Comparison of ENCODE assay signal across 8 cellular contexts in the genomic region with DNA sequence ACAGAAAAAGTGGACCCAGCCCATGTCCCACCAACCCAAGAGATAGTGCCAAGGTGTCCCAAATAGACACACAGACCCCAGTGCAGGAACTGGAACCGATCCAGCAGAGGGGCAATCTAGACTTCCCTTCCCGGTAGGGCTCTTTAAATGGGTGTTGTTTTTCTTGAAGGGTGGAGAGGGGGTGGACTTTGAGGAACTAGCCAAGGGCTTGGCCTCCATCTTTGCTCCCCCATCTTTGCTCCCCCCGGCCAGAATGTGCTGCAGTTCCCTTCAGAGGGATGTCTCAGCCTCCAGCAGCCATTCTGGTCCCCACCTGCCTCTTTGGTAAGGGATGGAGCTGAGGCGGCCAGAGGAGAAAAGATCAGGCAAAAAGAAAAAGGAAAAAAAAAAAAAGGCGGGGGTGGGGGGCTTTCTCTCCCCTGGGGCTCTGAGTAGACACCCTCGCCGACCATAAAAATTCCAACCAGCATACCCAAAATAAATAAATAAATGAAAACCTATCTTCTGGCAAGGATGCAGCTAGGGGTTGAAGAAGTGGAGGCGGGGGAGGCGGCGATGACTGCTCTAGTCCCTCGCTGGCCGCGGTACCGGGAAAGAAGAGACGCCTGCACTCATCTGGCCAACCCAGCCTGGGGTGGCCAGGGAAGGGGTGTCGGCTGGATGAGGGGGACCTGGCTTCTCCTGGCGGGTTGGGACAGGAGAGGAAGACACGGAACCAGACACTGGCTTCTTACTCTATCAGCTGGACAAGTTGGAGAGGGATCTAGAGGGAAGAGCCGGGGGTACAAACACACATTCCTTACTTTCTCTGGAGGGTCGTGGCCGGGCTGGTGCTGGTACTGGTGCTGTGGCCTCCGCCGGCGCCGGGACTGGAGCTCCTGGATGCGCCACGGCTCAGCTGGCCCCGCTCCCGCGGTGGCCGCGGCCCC. TPM values are rescaled to one million over a fixed set of nuclear protein-coding genes. Genes with fewer than 3 reads are reported as not detected.
DNase-seq lines count a peak whose midpoint lies in the region; ATAC-seq and TF ChIP-seq lines count a peak whose summit lies in the region.

No MANE protein-coding gene starts in this region.

- CTCF ChIA-PET in CD8-positive, alpha-beta T cell (lab: Charles Lee): interaction anchor here (0.6 to 3.9 kb wide), 7 partner anchors 8 to 162 kb away, joined by 3 to 36 read pairs (median 6); no protein-coding TSS in a partner anchor
- CTCF ChIA-PET in PC-3 (lab: Charles Lee): interaction anchor here (0.6 kb wide), 1 partner anchor 27 kb away, joined by 3 read pairs; no protein-coding TSS in a partner anchor

- peak overlapping the region; percentile 53 for H3K4me3 ChIP-seq in CD8-positive, alpha-beta T cell (ENCODE audit: low read depth, low read length)
- H3K4me3 ChIP-seq in PC-3 (ENCODE audit: low read length) (peak overlapping the region; percentile 83), esophagus muscularis mucosa (peak overlapping the region; percentile 59 to 68 (median 64)), osteoblast (ENCODE audit: insufficient read depth, low read length) (peak overlapping the region; percentile 72)

- no peaks in the 10 kb centered on the region for H3K9me2 ChIP-seq in PC-3 (replicated peaks; ENCODE audit: low read length)

- H3K27me3 ChIP-seq in CD8-positive, alpha-beta T cell (ENCODE audit: insufficient read depth, low read length): peaks cover 7% of the 10 kb centered on the region
- H3K27me3 ChIP-seq in PC-3 (ENCODE audit: low read length) (peaks cover 17% of the 10 kb centered on the region), esophagus muscularis mucosa (peaks cover 0 to 8% (median 3%) of the 10 kb centered on the region in 4 donors), osteoblast (ENCODE audit: insufficient read depth, low read length) (peaks cover 72% of the 10 kb centered on the region)

- H3K9me3 Mint-ChIP-seq in CD8-positive, alpha-beta T cell: no peaks in the 10 kb centered on the region

- H3K4me3 Mint-ChIP-seq in CD8-positive, alpha-beta T cell: peak overlapping the region; percentile 79

- intact Hi-C loops in CD8-positive, alpha-beta T cell (cut with DNase I, micrococcal nuclease): loop anchor here in 1 of 2 experiments (10.0 kb wide), 2 partner anchors 65 to 1845 kb away; no protein-coding TSS in a partner anchor
- intact Hi-C loops in PC-3 (cut with micrococcal nuclease): loop anchor here (2.0 kb wide), 1 partner anchor 115 kb away; the partner anchor contains the start of gene HSD17B10
- intact Hi-C loops in esophagus muscularis mucosa (cut with DNase I): loop anchor here (5.0 kb wide), 1 partner anchor 122 kb away; no protein-coding TSS in a partner anchor

- TF ChIP-seq POLR2A in esophagus muscularis mucosa (IDR thresholded peaks at IDR 0.05; ENCODE audit: low read depth): no peak

- POLR2A ChIA-PET in CD8-positive, alpha-beta T cell (lab: Charles Lee): interaction anchor here (1.2 to 1.3 kb wide), 2 partner anchors 33 to 103 kb away, joined by 3 to 4 read pairs; partner anchors contain the start of genes RIBC1 and SMC1A
- POLR2A ChIA-PET in PC-3 (lab: Charles Lee; ENCODE audit: unreplicated experiment): no interaction called here

- H4K20me1 ChIP-seq in PC-3 (ENCODE audit: low read length) (no peaks in the 10 kb centered on the region), osteoblast (ENCODE audit: insufficient read depth, low read length) (peaks cover 6% of the 10 kb centered on the region)

- peaks cover 9% of the 10 kb centered on the region for H3K4me1 ChIP-seq in CD8-positive, alpha-beta T cell (ENCODE audit: insufficient read depth, low read length)
- H3K4me1 ChIP-seq in PC-3 (ENCODE audit: insufficient read depth, low read length) (peaks cover 9% of the 10 kb centered on the region; the same call in 1 of the 2 replicates), esophagus muscularis mucosa (peaks cover 0 to 39% (median 30%) of the 10 kb centered on the region in 4 donors), osteoblast (ENCODE audit: insufficient read depth, low read length) (peaks cover 8% of the 10 kb centered on the region)

- H3K4me2 ChIP-seq in PC-3 (ENCODE audit: low read length) (peak overlapping the region; percentile 98), osteoblast (ENCODE audit: insufficient read depth, low read length) (peak overlapping the region; percentile 79)

- H2AFZ ChIP-seq in PC-3 (ENCODE audit: low read length) (peak overlapping the region; percentile 82), osteoblast (ENCODE audit: low read length) (peak overlapping the region; percentile 6)

- H3K36me3 Mint-ChIP-seq in CD8-positive, alpha-beta T cell: no peaks in the 10 kb centered on the region

- TF ChIP-seq CTCF in CD8-positive, alpha-beta T cell (IDR thresholded peaks at IDR 0.05): no peak
- TF ChIP-seq CTCF in PC-3 (conservative IDR thresholded peaks at IDR 0.05; ENCODE audit: low read depth, low read length) (no peak), esophagus muscularis mucosa (IDR thresholded peaks at IDR 0.05) (no peak), osteoblast (IDR thresholded peaks at IDR 0.05; ENCODE audit: extremely low read depth, low read depth, low read length) (no peak)

- no peaks in the 10 kb centered on the region for H3F3A ChIP-seq in PC-3 (ENCODE audit: low read length, unreplicated experiment)

- no peaks in the 10 kb centered on the region for H3K9me3 ChIP-seq in CD8-positive, alpha-beta T cell (ENCODE audit: low read length)
- H3K9me3 ChIP-seq in PC-3 (ENCODE audit: low read length) (no peaks in the 10 kb centered on the region), esophagus muscularis mucosa (no peaks in the 10 kb centered on the region), osteoblast (ENCODE audit: low read depth, low read length) (no peaks in the 10 kb centered on the region)

- no peak overlapping the region for H3K27ac ChIP-seq in CD8-positive, alpha-beta T cell (ENCODE audit: low read depth, low read length)
- H3K27ac ChIP-seq in PC-3 (ENCODE audit: low read length): no peak overlapping the region
- H3K27ac ChIP-seq in esophagus muscularis mucosa (replicated peaks in 1 of 4): no peak overlapping the region
- no peak overlapping the region for H3K27ac ChIP-seq in osteoblast (ENCODE audit: low read depth, low read length)

- no peak for ATAC-seq in CD8-positive, alpha-beta T cell
- ATAC-seq in PC-3 (peak; percentile 14; the same call in 1 of the 2 replicates), HG02759 (IDR thresholded peaks at IDR 0.05; ENCODE audit: unreplicated experiment) (no peak), HG03159 (IDR thresholded peaks at IDR 0.05; ENCODE audit: unreplicated experiment) (no peak), GM21723 (IDR thresholded peaks at IDR 0.05; ENCODE audit: unreplicated experiment) (no peak)

- 12% methylated on average over 18 of the region's 32 CpGs for WGBS in esophagus muscularis mucosa

- DNase-seq in CD8-positive, alpha-beta T cell: no peak
- no peak for DNase-seq in PC-3
- DNase-seq in esophagus muscularis mucosa (ENCODE audit: extremely low spot score): no peak
- peak; percentile 93 for DNase-seq in osteoblast (ENCODE audit: insufficient read length, low spot score, missing footprints)
- DNase-seq in T-helper 9 cell: no peak

- H3K79me2 ChIP-seq in PC-3 (ENCODE audit: low read length) (no peaks in the 10 kb centered on the region), osteoblast (ENCODE audit: insufficient read depth, low read length) (no peaks in the 10 kb centered on the region)

- H3K9ac ChIP-seq in PC-3 (ENCODE audit: low read length): no peak overlapping the region; the same call in 1 of the 2 replicates

- no peak for TF ChIP-seq EP300 in esophagus muscularis mucosa (IDR thresholded peaks at IDR 0.05)

- no TSS peak for BruUV-seq in PC-3 (replicated peaks; lab: Mats Ljungman, UMichigan)

- H3K36me3 ChIP-seq in CD8-positive, alpha-beta T cell (ENCODE audit: insufficient read depth, low read length): no peaks in the 10 kb centered on the region
- H3K36me3 ChIP-seq in PC-3 (ENCODE audit: low read depth, low read length) (no peaks in the 10 kb centered on the region), esophagus muscularis mucosa (no peaks in the 10 kb centered on the region), osteoblast (ENCODE audit: insufficient read depth, low read length) (no peaks in the 10 kb centered on the region)

- peaks cover 31% of the 10 kb centered on the region for H3K27me3 Mint-ChIP-seq in CD8-positive, alpha-beta T cell (ENCODE audit: low read depth)

- H3K4me1 Mint-ChIP-seq in CD8-positive, alpha-beta T cell (ENCODE audit: low read depth): peaks cover 14% of the 10 kb centered on the region

- peak overlapping the region; percentile 32 for H3K27ac Mint-ChIP-seq in CD8-positive, alpha-beta T cell

RNA-seq across cellular contexts. Expression of gene IQSEC2, which starts 38.5 kb away (rescaled TPM):
- 1 to 10 TPM in 1 of 2 experiments, under 1 TPM in 1; 0.78 to 1.0 TPM for total RNA-seq in CD8-positive, alpha-beta T cell
- total RNA-seq in PC-3 (2014; rRNA removed) (8.5 and 19.3 TPM in 2 replicates), esophagus muscularis mucosa (10 to 100 TPM; 12.0 to 24.8 (median 20.0) TPM), osteoblast (10.1 and 14.7 TPM in 2 replicates)
